17 cellular contexts compared by ENCODE assay signal in genomic region chr3:37695138-37695537, GRCh38.
"Had no signal": no experiment of that assay in that cellular context is flagged by ENCODE, and none has a peak within 500 bp of the region (broad histone marks: within the 10 kb centered on the region; RNA-seq: fewer than 3 reads in every experiment).

No MANE protein-coding gene starts in this region.

- H3K4me1 ChIP-seq: SJSA1 had no signal

- H3K4me3 ChIP-seq: SJSA1, SK-N-MC had no signal

- H3K36me3 ChIP-seq: SJSA1 had no signal

- H3K27me3 ChIP-seq: SJSA1 had no signal

- DNase-seq: KBM-7, MV-4-11, NCI-H1048, NCI-H1105, NCI-H1436 treated with DMSO at 0.1 percent for 48 hours, NCI-H1694, NCI-H187 treated with DMSO at 0.1 percent for 48 hours, NCI-H2029 treated with DMSO at 0.1 percent for 48 hours, NCI-H2171 treated with DMSO at 0.1 percent for 48 hours, NCI-H524, NCI-H774, Right ventricle myocardium superior, RPMI8226, SIG-M5 had no signal

- FAIRE-seq: RCC 7860 had no signal

- H3K9me3 ChIP-seq: SJSA1 had no signal

- H3K27ac ChIP-seq: SJSA1, SK-N-MC had no signal
